20 cellular contexts compared by ENCODE assay signal in the genomic region with DNA sequence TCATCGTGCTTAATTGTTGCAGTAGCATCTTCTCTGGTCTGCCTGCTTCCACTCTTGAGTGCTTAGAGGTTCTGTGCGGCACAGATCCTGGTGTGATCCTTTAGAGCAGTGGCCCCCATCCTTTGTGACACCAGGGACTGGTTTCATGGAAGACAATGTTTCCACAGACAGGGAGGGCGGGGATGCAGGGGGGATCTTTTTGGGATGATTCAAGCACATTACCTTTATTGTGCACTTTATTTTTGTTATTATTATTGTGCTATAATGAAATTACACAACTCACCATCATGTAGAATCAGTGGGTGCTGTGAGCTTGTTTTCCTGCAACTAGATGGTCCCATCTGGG.
DNase-seq lines count a peak whose midpoint lies in the region; ATAC-seq and TF ChIP-seq lines count a peak whose summit lies in the region.
"Had no signal": no experiment of that assay in that cellular context is flagged by ENCODE, and none has a peak within 500 bp of the region (broad histone marks: within the 10 kb centered on the region; RNA-seq: fewer than 3 reads in every experiment).

No MANE protein-coding gene starts in this region.

- no TSS peak for BruUV-seq in HCT116 (replicated peaks; lab: Mats Ljungman, UMichigan)

- RAD21 ChIA-PET in HCT116 (lab: Charles Lee; ENCODE audit: low non-redundant PET in 1 of 2, low total read pairs in 2 of 2, uncharacterized antibody in 2 of 2, unreplicated experiment in 2 of 2): no interaction called here

- H2AFZ ChIP-seq in HCT116 (ENCODE audit: low read depth, low read length, poor library complexity, severe bottlenecking): no peak overlapping the region

- H3K4me1 ChIP-seq in HCT116 (ENCODE audit: control insufficient read depth in 1 of 2, insufficient read depth in 2 of 2, low read length in 2 of 2): no peaks in the 10 kb centered on the region
- H3K4me1 ChIP-seq in RWPE2 (ENCODE audit: insufficient read depth, poor library complexity, severe bottlenecking): no peaks in the 10 kb centered on the region
- no peaks in the 10 kb centered on the region for H3K4me1 ChIP-seq in sigmoid colon
- H3K4me1 ChIP-seq: A549 had no signal

- no peaks in the 10 kb centered on the region for H3K9me2 ChIP-seq in HCT116 (ENCODE audit: insufficient read depth)

- H3K9me3 ChIP-seq in HCT116 (ENCODE audit: control insufficient read depth in 1 of 2, insufficient read depth in 1 of 2, low read depth in 1 of 2, low read length in 2 of 2): peaks cover 0 to 7% of the 10 kb centered on the region in 2 experiments; a peak in 2 of 4 replicates
- H3K9me3 ChIP-seq in RWPE2 (ENCODE audit: severe bottlenecking): peaks cover 4% of the 10 kb centered on the region
- H3K9me3 ChIP-seq in sigmoid colon: peaks cover 0 to 8% (median 0%) of the 10 kb centered on the region in 4 donors

- H3K27ac ChIP-seq in HCT116 (ENCODE audit: low read depth, low read length): no peak overlapping the region
- H3K27ac ChIP-seq in RWPE2 (ENCODE audit: poor library complexity, severe bottlenecking): no peak overlapping the region
- H3K27ac ChIP-seq in sigmoid colon: no peak overlapping the region
- H3K27ac ChIP-seq: KMS-11 had no signal

- peak; percentile 78 for ATAC-seq in HCT116
- ATAC-seq in RWPE2 (ENCODE audit: low read depth): no peak
- ATAC-seq: SK-N-SH treated with all-trans-retinoic acid at 6 μM for 48 hours had no signal

- TF ChIP-seq CTCF in HCT116 (IDR thresholded peaks at IDR 0.05 in 2 of 3, conservative IDR thresholded peaks at IDR 0.05 in 1 of 3; ENCODE audit: borderline replicate concordance in 1 of 3, insufficient read depth in 1 of 3, low read depth in 2 of 3, low read length in 2 of 3) (peak in 1 of 3 experiments; percentile 40; a peak in 2 of 6 replicates), RWPE2 (IDR thresholded peaks at IDR 0.05; ENCODE audit: poor library complexity, severe bottlenecking) (no peak), sigmoid colon (IDR thresholded peaks at IDR 0.05) (no peak)

- H3K36me3 ChIP-seq in HCT116 (ENCODE audit: control insufficient read depth in 1 of 2, insufficient read depth in 2 of 2, low read length in 2 of 2): no peaks in the 10 kb centered on the region
- no peaks in the 10 kb centered on the region for H3K36me3 ChIP-seq in RWPE2 (ENCODE audit: low read depth)
- no peaks in the 10 kb centered on the region for H3K36me3 ChIP-seq in sigmoid colon

- DNase-seq in SIG-M5 treated with dmso at 0.1 percent for 504 hours (lab: John Stamatoyannopoulos, UW; ENCODE audit: unreplicated experiment): peak; percentile 6
- no peak for DNase-seq in SIG-M5 (lab: John Stamatoyannopoulos, UW)
- DNase-seq in HCT116 (ENCODE audit: low read depth, low spot score): no peak
- peak; percentile 3 for DNase-seq in RWPE2 (ENCODE audit: low spot score)
- DNase-seq in sigmoid colon: peak; percentile 13
- no peak for DNase-seq in AG08395 (ENCODE audit: low spot score)
- no peak for DNase-seq in stimulated activated CD4-positive, alpha-beta T cell treated with anti-CD3 and anti-CD28 coated beads, Interleukin-15, amount 100 ng/mL, for 24 hours
- DNase-seq: C1 segment of cervical spinal cord; CD4-positive, alpha-beta memory T cell; COR-L47; NCI-H1092; NCI-H1417 treated with DMSO at 0.1 percent for 48 hours; NCI-H1694 treated with DMSO at 0.1 percent for 48 hours; NCI-H2081; NCI-H226; NCI-H526; SHP77 treated with DMSO at 0.1 percent for 48 hours had no signal

- H3K4me3 ChIP-seq in HCT116 (replicated peaks in 1 of 2; ENCODE audit: low read depth in 1 of 2, low read length in 2 of 2): no peak overlapping the region
- no peak overlapping the region for H3K4me3 ChIP-seq in RWPE2 (ENCODE audit: severe bottlenecking)
- no peak overlapping the region for H3K4me3 ChIP-seq in sigmoid colon
- H3K4me3 ChIP-seq: A549 had no signal

- TF ChIP-seq EP300 in sigmoid colon (IDR thresholded peaks at IDR 0.05): no peak

- no peak overlapping the region for H3K9ac ChIP-seq in HCT116 (ENCODE audit: low read length)
- H3K9ac ChIP-seq: KMS-11 had no signal

- CTCF ChIA-PET in HCT116 (lab: Charles Lee): interaction anchor here (1.0 to 2.6 kb wide), 3 partner anchors 149 to 242 kb away, joined by 3 to 26 read pairs (median 12); no protein-coding TSS in a partner anchor

- TF ChIP-seq RAD21 in HCT116 (IDR thresholded peaks at IDR 0.05; ENCODE audit: low read depth): no peak

- no peaks in the 10 kb centered on the region for H3K79me2 ChIP-seq in HCT116 (ENCODE audit: insufficient read depth, low read length)

- H3K4me2 ChIP-seq in HCT116 (ENCODE audit: low read length): no peak overlapping the region
- H3K4me2 ChIP-seq: A549, KMS-11 had no signal

- POLR2A ChIA-PET in HCT116 (lab: Charles Lee): no interaction called here

- H3K27me3 ChIP-seq in HCT116 (ENCODE audit: insufficient read depth, low read length) (no peaks in the 10 kb centered on the region), RWPE2 (ENCODE audit: insufficient read depth, poor library complexity, severe bottlenecking) (no peaks in the 10 kb centered on the region), sigmoid colon (no peaks in the 10 kb centered on the region)

- 71 to 86% methylated on average over 3 of the region's 3 CpGs for WGBS in sigmoid colon, 2 donors

- H4K20me1 ChIP-seq in HCT116 (ENCODE audit: insufficient read depth): no peaks in the 10 kb centered on the region

- intact Hi-C loops in HCT116 (cut with micrococcal nuclease): loop anchor here (1.0 kb wide), 1 partner anchor 209 kb away; no protein-coding TSS in a partner anchor
- intact Hi-C loops in sigmoid colon (cut with DNase I): no loop called here

- TF ChIP-seq POLR2A in HCT116 (IDR thresholded peaks at IDR 0.05; ENCODE audit: borderline replicate concordance, extremely low read depth, insufficient read depth, insufficient read length) (no peak), sigmoid colon (IDR thresholded peaks at IDR 0.05) (no peak)

TF ChIP-seq in HCT116, 20 proteins besides CTCF, POLR2A, EP300 and RAD21:
- no peak for TF ChIP-seq EZH2phosphoT487 (IDR thresholded peaks at IDR 0.05; ENCODE audit: borderline replicate concordance)

Comparison
In these comparisons a context has a peak if more than half of its experiments do, and no peak if none do; other contexts are left out.
1. DNase-seq: peak in SIG-M5 treated with dmso at 0.1 percent for 504 hours (single experiment), RWPE2 (single experiment) and sigmoid colon (single experiment); none in SIG-M5 (single experiment), HCT116 (single experiment), AG08395 (single experiment) and stimulated activated CD4-positive, alpha-beta T cell treated with anti-CD3 and anti-CD28 coated beads, Interleukin-15, amount 100 ng/mL, for 24 hours (single experiment).